Comparison of ENCODE assay signal across 39 cellular contexts in genomic region chr12:107986183-107986582, GRCh38.
"Had no signal": no experiment of that assay in that cellular context is flagged by ENCODE, and none has a peak within 500 bp of the region (broad histone marks: within the 10 kb centered on the region; RNA-seq: fewer than 3 reads in every experiment).

No MANE protein-coding gene starts in this region.

- H3K27me3 ChIP-seq: ascending aorta, body of pancreas, brain microvascular endothelial cell had no signal

- ATAC-seq: activated naive CD4-positive, alpha-beta T cell treated with anti-CD3 and anti-CD28 coated beads, Interleukin-2, amount 50 U/mL, for 72 hours; activated naive CD8-positive, alpha-beta T cell treated with anti-CD3 and anti-CD28 coated beads, Interleukin-2, amount 50 U/mL, for 24 hours; activated T-cell treated with anti-CD3 and anti-CD28 coated beads, Interleukin-2, amount 50 U/mL, for 4 hours; activated T-cell treated with anti-CD3 and anti-CD28 coated beads, Interleukin-2, amount 50 U/mL, for 72 hours; activated T-helper 17 cell treated with anti-CD3 and anti-CD28 coated beads, Interleukin-2, amount 50 U/mL, for 72 hours; body of pancreas had no signal

- H3K27ac Mint-ChIP-seq: activated naive CD4-positive, alpha-beta T cell treated with anti-CD3 and anti-CD28 coated beads for 36 hours; activated naive CD4-positive, alpha-beta T cell treated with anti-CD3 and anti-CD28 coated beads, Interleukin-2, amount 10 ng/mL, durations not matched to agents 7 days and 5 days; activated naive CD4-positive, alpha-beta T cell treated with anti-CD3 and anti-CD28 coated beads, Interleukin-2, amount 50 U/mL, for 24 hours; activated naive CD4-positive, alpha-beta T cell treated with anti-CD3 and anti-CD28 coated beads, Interleukin-2, amount 50 U/mL, for 72 hours; activated naive CD8-positive, alpha-beta T cell; activated naive CD8-positive, alpha-beta T cell treated with anti-CD3 and anti-CD28 coated beads for 36 hours; activated naive CD8-positive, alpha-beta T cell treated with anti-CD3 and anti-CD28 coated beads, Interleukin-2, amount 10 ng/mL, durations not matched to agents 7 days and 5 days; activated naive CD8-positive, alpha-beta T cell treated with anti-CD3 and anti-CD28 coated beads, Interleukin-2, amount 50 U/mL, for 24 hours; activated T-cell treated with anti-CD3 and anti-CD28 coated beads, Interleukin-2, amount 50 U/mL, for 24 hours; activated T-cell treated with anti-CD3 and anti-CD28 coated beads, Interleukin-2, amount 50 U/mL, for 72 hours; activated T-helper 1 cell treated with anti-CD3 and anti-CD28 coated beads, Interleukin-12 subunit alpha, Interleukin-12 subunit beta, Interleukin-2, Interleukin-4 antibody, amounts not matched to agents 30 ng/mL and 10 ng/mL and 1 ng/mL, durations not matched to agents 14 hours and 24 hours and 36 hours; activated T-helper 17 cell treated with anti-CD3 and anti-CD28 coated beads, Interleukin-2, amount 50 U/mL, for 72 hours; activated T-helper 2 cell treated with anti-CD3 and anti-CD28 coated beads, Interferon-gamma antibody, Interleukin-2, Interleukin-4, amounts not matched to agents 10 μg/mL and 5 μg/mL and 100 μg/mL, durations not matched to agents 14 hours and 24 hours and 36 hours; brain had no signal

- H3K4me3 ChIP-seq: adrenal gland, ascending aorta, body of pancreas, breast epithelium, cardiac muscle cell had no signal

- H3K9me3 ChIP-seq: adrenal gland, ascending aorta, body of pancreas, breast epithelium had no signal

- H3K9me3 Mint-ChIP-seq: activated naive CD4-positive, alpha-beta T cell treated with anti-CD3 and anti-CD28 coated beads for 36 hours; activated naive CD4-positive, alpha-beta T cell treated with anti-CD3 and anti-CD28 coated beads, Interleukin-2, amount 10 ng/mL, durations not matched to agents 7 days and 5 days; activated naive CD4-positive, alpha-beta T cell treated with anti-CD3 and anti-CD28 coated beads, Interleukin-2, amount 50 U/mL, for 24 hours; activated naive CD4-positive, alpha-beta T cell treated with anti-CD3 and anti-CD28 coated beads, Interleukin-2, amount 50 U/mL, for 72 hours; activated naive CD8-positive, alpha-beta T cell treated with anti-CD3 and anti-CD28 coated beads for 36 hours; activated naive CD8-positive, alpha-beta T cell treated with anti-CD3 and anti-CD28 coated beads, Interleukin-2, amount 10 ng/mL, durations not matched to agents 7 days and 5 days; activated naive CD8-positive, alpha-beta T cell treated with anti-CD3 and anti-CD28 coated beads, Interleukin-2, amount 50 U/mL, for 24 hours; activated T-cell treated with anti-CD3 and anti-CD28 coated beads, Interleukin-2, amount 50 U/mL, for 24 hours; activated T-cell treated with anti-CD3 and anti-CD28 coated beads, Interleukin-2, amount 50 U/mL, for 4 hours; activated T-cell treated with anti-CD3 and anti-CD28 coated beads, Interleukin-2, amount 50 U/mL, for 72 hours; activated T-helper 1 cell treated with anti-CD3 and anti-CD28 coated beads, Interleukin-12 subunit alpha, Interleukin-12 subunit beta, Interleukin-2, Interleukin-4 antibody, amounts not matched to agents 30 ng/mL and 10 ng/mL and 1 ng/mL, durations not matched to agents 14 hours and 24 hours and 36 hours; activated T-helper 17 cell treated with anti-CD3 and anti-CD28 coated beads, Interleukin-2, amount 50 U/mL, for 72 hours; activated T-helper 2 cell treated with anti-CD3 and anti-CD28 coated beads, Interferon-gamma antibody, Interleukin-2, Interleukin-4, amounts not matched to agents 10 μg/mL and 5 μg/mL and 100 μg/mL, durations not matched to agents 14 hours and 24 hours and 36 hours; central memory CD8-positive, alpha-beta T cell had no signal

- H3K27ac ChIP-seq: adrenal gland, ascending aorta, body of pancreas, brain microvascular endothelial cell, breast epithelium, cardiac muscle cell had no signal

- H3K4me1 ChIP-seq: adrenal gland, ascending aorta, body of pancreas, breast epithelium had no signal

- H3K36me3 ChIP-seq: adrenal gland, ascending aorta, brain microvascular endothelial cell, breast epithelium, cardiac muscle cell had no signal

- H3K4me1 Mint-ChIP-seq: activated naive CD4-positive, alpha-beta T cell treated with anti-CD3 and anti-CD28 coated beads, Interleukin-2, amount 10 ng/mL, durations not matched to agents 7 days and 5 days; activated naive CD4-positive, alpha-beta T cell treated with anti-CD3 and anti-CD28 coated beads, Interleukin-2, amount 50 U/mL, for 24 hours; activated naive CD8-positive, alpha-beta T cell treated with anti-CD3 and anti-CD28 coated beads for 36 hours; activated naive CD8-positive, alpha-beta T cell treated with anti-CD3 and anti-CD28 coated beads, Interleukin-2, amount 50 U/mL, for 24 hours; activated T-helper 17 cell treated with anti-CD3 and anti-CD28 coated beads, Interleukin-2, amount 50 U/mL, for 72 hours; central memory CD8-positive, alpha-beta T cell had no signal

- DNase-seq: activated effector memory CD4-positive, alpha-beta T cell treated with anti-CD3 and anti-CD28 coated beads, Interleukin-2, amount 50 U/mL, for 16 hours; activated effector memory CD4-positive, alpha-beta T cell treated with Interleukin-2 at 50 U/mL for 16 hours; activated gamma-delta T cell; activated gamma-delta T cell treated with Interleukin-2 at 50 U/mL for 16 hours; activated naive CD4-positive, alpha-beta T cell; activated naive CD4-positive, alpha-beta T cell treated with anti-CD3 and anti-CD28 coated beads for 36 hours; activated naive CD4-positive, alpha-beta T cell treated with anti-CD3 and anti-CD28 coated beads, Interleukin-2, amount 10 ng/mL, durations not matched to agents 7 days and 5 days; activated naive CD4-positive, alpha-beta T cell treated with anti-CD3 and anti-CD28 coated beads, Interleukin-2, amount 50 U/mL, for 16 hours; activated naive CD4-positive, alpha-beta T cell treated with Interleukin-2 at 50 U/mL for 16 hours; activated naive CD8-positive, alpha-beta T cell treated with anti-CD3 and anti-CD28 coated beads for 36 hours; activated naive CD8-positive, alpha-beta T cell treated with anti-CD3 and anti-CD28 coated beads, Interleukin-2, amount 10 ng/mL, durations not matched to agents 7 days and 5 days; activated naive CD8-positive, alpha-beta T cell treated with anti-CD3 and anti-CD28 coated beads, Interleukin-2, amount 50 U/mL, for 24 hours; activated T-cell treated with anti-CD3 and anti-CD28 coated beads, Interleukin-2, amount 50 U/mL, for 1 hour; activated T-cell treated with anti-CD3 and anti-CD28 coated beads, Interleukin-2, amount 50 U/mL, for 24 hours; activated T-cell treated with anti-CD3 and anti-CD28 coated beads, Interleukin-2, amount 50 U/mL, for 4 hours; activated T-cell treated with anti-CD3 and anti-CD28 coated beads, Interleukin-2, amount 50 U/mL, for 48 hours; activated T-cell treated with anti-CD3 and anti-CD28 coated beads, Interleukin-2, amount 50 U/mL, for 72 hours; adrenal gland; amniotic stem cell; amygdala; anterior cingulate cortex; aorta; body of pancreas; brain microvascular endothelial cell; caudate nucleus; central memory CD4-positive, alpha-beta T cell; cerebellar nuclear complex had no signal

- H3K36me3 Mint-ChIP-seq: activated naive CD4-positive, alpha-beta T cell treated with anti-CD3 and anti-CD28 coated beads, Interleukin-2, amount 10 ng/mL, durations not matched to agents 7 days and 5 days; activated naive CD4-positive, alpha-beta T cell treated with anti-CD3 and anti-CD28 coated beads, Interleukin-2, amount 50 U/mL, for 24 hours; activated naive CD4-positive, alpha-beta T cell treated with anti-CD3 and anti-CD28 coated beads, Interleukin-2, amount 50 U/mL, for 72 hours; activated naive CD8-positive, alpha-beta T cell; activated naive CD8-positive, alpha-beta T cell treated with anti-CD3 and anti-CD28 coated beads for 36 hours; activated naive CD8-positive, alpha-beta T cell treated with anti-CD3 and anti-CD28 coated beads, Interleukin-2, amount 10 ng/mL, durations not matched to agents 7 days and 5 days; brain had no signal

- FAIRE-seq: astrocyte had no signal

- H3K4me3 Mint-ChIP-seq: activated naive CD4-positive, alpha-beta T cell treated with anti-CD3 and anti-CD28 coated beads for 36 hours; activated naive CD4-positive, alpha-beta T cell treated with anti-CD3 and anti-CD28 coated beads, Interleukin-2, amount 10 ng/mL, durations not matched to agents 7 days and 5 days; activated naive CD4-positive, alpha-beta T cell treated with anti-CD3 and anti-CD28 coated beads, Interleukin-2, amount 50 U/mL, for 24 hours; activated naive CD8-positive, alpha-beta T cell; activated naive CD8-positive, alpha-beta T cell treated with anti-CD3 and anti-CD28 coated beads for 36 hours; activated naive CD8-positive, alpha-beta T cell treated with anti-CD3 and anti-CD28 coated beads, Interleukin-2, amount 10 ng/mL, durations not matched to agents 7 days and 5 days; activated naive CD8-positive, alpha-beta T cell treated with anti-CD3 and anti-CD28 coated beads, Interleukin-2, amount 50 U/mL, for 24 hours; activated T-cell treated with anti-CD3 and anti-CD28 coated beads, Interleukin-2, amount 50 U/mL, for 24 hours; activated T-cell treated with anti-CD3 and anti-CD28 coated beads, Interleukin-2, amount 50 U/mL, for 4 hours; activated T-cell treated with anti-CD3 and anti-CD28 coated beads, Interleukin-2, amount 50 U/mL, for 72 hours; activated T-helper 1 cell treated with anti-CD3 and anti-CD28 coated beads, Interleukin-12 subunit alpha, Interleukin-12 subunit beta, Interleukin-2, Interleukin-4 antibody, amounts not matched to agents 30 ng/mL and 10 ng/mL and 1 ng/mL, durations not matched to agents 14 hours and 24 hours and 36 hours; activated T-helper 17 cell treated with anti-CD3 and anti-CD28 coated beads, Interleukin-2, amount 50 U/mL, for 72 hours; brain; central memory CD8-positive, alpha-beta T cell had no signal
